26 cellular contexts compared by ENCODE assay signal in genomic region chr16:2799205-2799851, GRCh38. TPM values are rescaled to one million over a fixed set of nuclear protein-coding genes. Genes with fewer than 3 reads are reported as not detected.
A peak's percentile ranks its signal among the peaks of the same experiment; 100 is the strongest.
DNase-seq lines count a peak whose midpoint lies in the region; ATAC-seq, FAIRE-seq and TF ChIP-seq lines count a peak whose summit lies in the region.
"Had no signal": no experiment of that assay in that cellular context is flagged by ENCODE, and none has a peak within 500 bp of the region (broad histone marks: within the 10 kb centered on the region; RNA-seq: fewer than 3 reads in every experiment).

No MANE protein-coding gene starts in this region.

- H3K27ac ChIP-seq in A549, result no peak overlapping the region
- H3K27ac ChIP-seq in colonic mucosa, result peak overlapping the region; percentile 73
- no peak overlapping the region for H3K27ac ChIP-seq in osteoblast (ENCODE audit: low read depth, low read length)
- H3K27ac ChIP-seq: heart left ventricle, KMS-11, psoas muscle had no signal

- H3K36me3 ChIP-seq in colonic mucosa (no peaks in the 10 kb centered on the region), osteoblast (ENCODE audit: insufficient read depth, low read length) (no peaks in the 10 kb centered on the region)
- H3K36me3 ChIP-seq: heart left ventricle had no signal

- H3K27me3 ChIP-seq in colonic mucosa (no peaks in the 10 kb centered on the region), osteoblast (ENCODE audit: insufficient read depth, low read length) (peaks cover 17% of the 10 kb centered on the region)

- no peak overlapping the region for H3K4me2 ChIP-seq in A549
- H3K4me2 ChIP-seq in osteoblast (ENCODE audit: insufficient read depth, low read length), result no peak overlapping the region
- H3K4me2 ChIP-seq: KMS-11 had no signal

- H3K9me3 ChIP-seq in A549, result peaks cover 13% of the 10 kb centered on the region
- H3K9me3 ChIP-seq in colonic mucosa, result no peaks in the 10 kb centered on the region
- peaks cover 6% of the 10 kb centered on the region for H3K9me3 ChIP-seq in osteoblast (ENCODE audit: low read depth, low read length)

- DNase-seq in A549 (ENCODE audit: low read depth in 1 of 2, low spot score in 1 of 2) (no peak), colonic mucosa (no peak), osteoblast (ENCODE audit: insufficient read length, low spot score, missing footprints) (peak; percentile 57), NCI-H146 treated with DMSO at 0.1 percent for 48 hours (lab: John Stamatoyannopoulos, UW; ENCODE audit: unreplicated experiment) (no peak), A172 (ENCODE audit: low spot score) (no peak)
- DNase-seq: activated CD4-positive, alpha-beta memory T cell treated with anti-CD3 and anti-CD28 coated beads for 36 hours; activated naive CD4-positive, alpha-beta T cell treated with anti-CD3 and anti-CD28 coated beads for 36 hours; activated T-cell treated with anti-CD3 and anti-CD28 coated beads, Interleukin-2, amount 50 U/mL, for 1 hour; anterior cingulate cortex; CD4-positive, CD25-positive, alpha-beta regulatory T cell; effector memory CD4-positive, alpha-beta T cell; heart left ventricle; immature natural killer cell; NCI-H1092 treated with DMSO at 0.1 percent for 48 hours; NCI-H2081 treated with DMSO at 0.1 percent for 48 hours; NCI-H524 treated with DMSO at 0.1 percent for 48 hours; SIG-M5; stimulated activated CD8-positive, alpha-beta memory T cell treated with anti-CD3 and anti-CD28 coated beads, Interleukin-4, amount 100 ng/mL, for 48 hours; substantia nigra; T-helper 17 cell had no signal

- H3K79me2 ChIP-seq in osteoblast (ENCODE audit: insufficient read depth, low read length), result no peaks in the 10 kb centered on the region

- TF ChIP-seq EP300 in A549 (IDR thresholded peaks at IDR 0.05), result no peak

- no peak for TF ChIP-seq RAD21 in A549 (conservative IDR thresholded peaks at IDR 0.05 in 1 of 2, IDR thresholded peaks at IDR 0.05 in 1 of 2)

- no peak for TF ChIP-seq POLR2A in A549 (IDR thresholded peaks at IDR 0.05; ENCODE audit: low read length)

- 86% methylated on average over 19 of the region's 20 CpGs for WGBS in A549 (ENCODE audit: missing lambda C conversion rate)

- no peak overlapping the region for H2AFZ ChIP-seq in osteoblast (ENCODE audit: low read length)

- H3K4me1 ChIP-seq in A549 (peaks cover 22% of the 10 kb centered on the region), colonic mucosa (peaks cover 5% of the 10 kb centered on the region), osteoblast (ENCODE audit: insufficient read depth, low read length) (no peaks in the 10 kb centered on the region)
- H3K4me1 ChIP-seq: psoas muscle had no signal

- no peak for FAIRE-seq in A549 (lab: Jason Lieb, UNC)

- H3K4me3 ChIP-seq in A549 (no peak overlapping the region), colonic mucosa (no peak overlapping the region), osteoblast (ENCODE audit: insufficient read depth, low read length) (no peak overlapping the region)
- H3K4me3 ChIP-seq: heart left ventricle, psoas muscle had no signal

- peak; percentile 34 to 46; a peak in 3 of 6 replicates for ATAC-seq in A549
- ATAC-seq in HG03442 (IDR thresholded peaks at IDR 0.05; ENCODE audit: unreplicated experiment), result no peak
- ATAC-seq: heart left ventricle; natural killer cell treated with Interleukin-12 subunit alpha and Interleukin-12 subunit beta and Interleukin-15 and Interleukin-18, amount 100 ng/mL, for 72 hours; psoas muscle; T-helper 17 cell had no signal

- intact Hi-C loops in colonic mucosa (cut with DNase I), result no loop called here

- CTCF ChIA-PET in A549 (lab: Yijun Ruan, JAX), result interaction anchor here (1.0 to 2.7 kb wide), 6 partner anchors 9 to 77 kb away, joined by 3 to 13 read pairs (median 4); no protein-coding TSS in a partner anchor

- POLR2A ChIA-PET in A549 (lab: Yijun Ruan, JAX), result no interaction called here

- peak overlapping the region in 1 of 2 donors; percentile 77 for H3K9ac ChIP-seq in colonic mucosa (ENCODE audit: low read depth in 2 of 2, low read length in 2 of 2)
- H3K9ac ChIP-seq: KMS-11 had no signal

- TF ChIP-seq CTCF in A549 (IDR thresholded peaks at IDR 0.05), result no peak
- TF ChIP-seq CTCF in colonic mucosa (IDR thresholded peaks at IDR 0.05), result no peak
- TF ChIP-seq CTCF in osteoblast (IDR thresholded peaks at IDR 0.05; ENCODE audit: extremely low read depth, low read depth, low read length), result no peak

- no peaks in the 10 kb centered on the region for H4K20me1 ChIP-seq in osteoblast (ENCODE audit: insufficient read depth, low read length)

TF ChIP-seq in A549, 52 proteins besides CTCF, POLR2A, EP300 and RAD21 (continues in another document):
- TF ChIP-seq NFE2L2 (conservative IDR thresholded peaks at IDR 0.05; ENCODE audit: low read length) (no peak), POLR2AphosphoS2 (conservative IDR thresholded peaks at IDR 0.05; ENCODE audit: low read length) (no peak), RCOR1 (IDR thresholded peaks at IDR 0.05; ENCODE audit: low read depth, low read length) (no peak), GATA3 (IDR thresholded peaks at IDR 0.05; ENCODE audit: borderline replicate concordance) (no peak), BCL3 (IDR thresholded peaks at IDR 0.05) (no peak), HOXA7 (CRISPR knock-in tag; IDR thresholded peaks at IDR 0.05) (no peak), MAZ (IDR thresholded peaks at IDR 0.05; ENCODE audit: borderline replicate concordance, low read depth, low read length) (no peak), EHF (CRISPR knock-in tag; IDR thresholded peaks at IDR 0.05) (no peak), FOSL2 (IDR thresholded peaks at IDR 0.05) (no peak), FOSL2 (CRISPR knock-in tag; IDR thresholded peaks at IDR 0.05) (no peak)

RNA-seq across cellular contexts. Expression of gene PRSS41, which starts 1.1 kb away (rescaled TPM):
- not detected in 2 replicates for polyA plus RNA-seq in A549 (2011; rRNA removed)
- polyA plus RNA-seq in A549 (2012; cell fraction: cytosol; rRNA removed), result not detected in 2 replicates
- not detected in 2 replicates for polyA plus RNA-seq in A549 (2012; cell fraction: nucleus; rRNA removed)
- polyA plus RNA-seq in A549 (2017; fragmentation: RNase III; extraction: RNeasy Plus Mini Kit Qiagen cat#74134 plus additional on column Dnase treatment), result not detected in 3 replicates
- polyA minus RNA-seq in A549 (2011; rRNA and poly(A)+ RNA removed), result not detected in 2 replicates
- not detected for total RNA-seq in colonic mucosa
- not detected in 2 replicates for total RNA-seq in osteoblast
- total RNA-seq in A172 (2014; rRNA removed; shearing (Covaris generic)), result not detected in 2 replicates
- total RNA-seq: activated CD4-positive, alpha-beta memory T cell treated with anti-CD3 and anti-CD28 coated beads for 36 hours; activated naive CD4-positive, alpha-beta T cell treated with anti-CD3 and anti-CD28 coated beads for 36 hours; CD4-positive, CD25-positive, alpha-beta regulatory T cell; fibroblast of lung; heart left ventricle; lung microvascular endothelial cell; natural killer cell treated with Interleukin-12 subunit alpha and Interleukin-12 subunit beta and Interleukin-15 and Interleukin-18, amount 100 ng/mL, for 72 hours; psoas muscle; T-helper 17 cell had no signal
- polyA plus RNA-seq: CD4-positive, CD25-positive, alpha-beta regulatory T cell; fibroblast of lung; heart left ventricle; immature natural killer cell; psoas muscle had no signal

RNA-seq across cellular contexts. Expression of gene PRSS33, which starts 12.0 kb away (rescaled TPM):
- polyA plus RNA-seq in A549 (2011; rRNA removed), result not detected in 2 replicates
- 0.03 TPM in 1 of 2 replicates, not detected in the other for polyA plus RNA-seq in A549 (2012; cell fraction: cytosol; rRNA removed)
- polyA plus RNA-seq in A549 (2012; cell fraction: nucleus; rRNA removed), result not detected in 2 replicates
- polyA plus RNA-seq in A549 (2017; fragmentation: RNase III; extraction: RNeasy Plus Mini Kit Qiagen cat#74134 plus additional on column Dnase treatment), result 0.04 to 0.05 TPM in 2 of 3 replicates, not detected in the other
- polyA minus RNA-seq in A549 (2011; rRNA and poly(A)+ RNA removed), result not detected in 2 replicates
- not detected for total RNA-seq in colonic mucosa
- total RNA-seq in osteoblast, result not detected in 2 replicates
- total RNA-seq in A172 (2014; rRNA removed; shearing (Covaris generic)), result 0.17 and 0.36 TPM in 2 replicates
- total RNA-seq: activated CD4-positive, alpha-beta memory T cell treated with anti-CD3 and anti-CD28 coated beads for 36 hours; CD4-positive, CD25-positive, alpha-beta regulatory T cell; fibroblast of lung; heart left ventricle; lung microvascular endothelial cell; natural killer cell treated with Interleukin-12 subunit alpha and Interleukin-12 subunit beta and Interleukin-15 and Interleukin-18, amount 100 ng/mL, for 72 hours; psoas muscle; T-helper 17 cell had no signal
- polyA plus RNA-seq: CD4-positive, CD25-positive, alpha-beta regulatory T cell; fibroblast of lung; heart left ventricle; psoas muscle had no signal

RNA-seq across cellular contexts. Expression of gene PRSS21, which starts 17.7 kb away (rescaled TPM):
- polyA plus RNA-seq in A549 (2011; rRNA removed), result 0.16 and 0.23 TPM in 2 replicates
- 0.44 and 0.60 TPM in 2 replicates for polyA plus RNA-seq in A549 (2012; cell fraction: cytosol; rRNA removed)
- 1.3 and 2.2 TPM in 2 replicates for polyA plus RNA-seq in A549 (2012; cell fraction: nucleus; rRNA removed)
- polyA plus RNA-seq in A549 (2017; fragmentation: RNase III; extraction: RNeasy Plus Mini Kit Qiagen cat#74134 plus additional on column Dnase treatment), result 0.08 to 0.12 TPM in 2 of 3 replicates, not detected in the other
- not detected in 2 replicates for polyA minus RNA-seq in A549 (2011; rRNA and poly(A)+ RNA removed)
- total RNA-seq in colonic mucosa, result 1 to 10 TPM; 1.1 to 2.6 TPM
- total RNA-seq in osteoblast, result not detected in 2 replicates
- not detected in 2 replicates for total RNA-seq in A172 (2014; rRNA removed; shearing (Covaris generic))
- total RNA-seq: CD4-positive, CD25-positive, alpha-beta regulatory T cell; heart left ventricle; psoas muscle had no signal
- polyA plus RNA-seq: heart left ventricle had no signal

RNA-seq across cellular contexts. Expression of gene ELOB, which starts 22.2 kb away (rescaled TPM):
- 136 and 144 TPM in 2 replicates for polyA plus RNA-seq in A549 (2011; rRNA removed)
- polyA plus RNA-seq in A549 (2012; cell fraction: cytosol; rRNA removed), result 537 and 588 TPM in 2 replicates
- 410 and 487 TPM in 2 replicates for polyA plus RNA-seq in A549 (2012; cell fraction: nucleus; rRNA removed)
- polyA plus RNA-seq in A549 (2017; fragmentation: RNase III; extraction: RNeasy Plus Mini Kit Qiagen cat#74134 plus additional on column Dnase treatment), result 414 to 494 TPM (median 469 TPM) in 3 replicates
- polyA minus RNA-seq in A549 (2011; rRNA and poly(A)+ RNA removed), result 65.0 and 108 TPM in 2 replicates
- 100 to 1,000 TPM; 230 to 333 TPM for total RNA-seq in colonic mucosa
- 173 and 195 TPM in 2 replicates for total RNA-seq in osteoblast
- 397 and 571 TPM in 2 replicates for total RNA-seq in A172 (2014; rRNA removed; shearing (Covaris generic))

RNA-seq across cellular contexts. Expression of gene ZG16B, which starts 30.8 kb away (rescaled TPM):
- 0.85 and 0.86 TPM in 2 replicates for polyA plus RNA-seq in A549 (2011; rRNA removed)
- polyA plus RNA-seq in A549 (2012; cell fraction: cytosol; rRNA removed), result 0.48 and 0.51 TPM in 2 replicates
- polyA plus RNA-seq in A549 (2012; cell fraction: nucleus; rRNA removed), result 0.60 and 1.3 TPM in 2 replicates
- 0.40 to 0.59 TPM (median 0.54 TPM) in 3 replicates for polyA plus RNA-seq in A549 (2017; fragmentation: RNase III; extraction: RNeasy Plus Mini Kit Qiagen cat#74134 plus additional on column Dnase treatment)
- 0.54 and 0.58 TPM in 2 replicates for polyA minus RNA-seq in A549 (2011; rRNA and poly(A)+ RNA removed)
- 10 to 100 TPM; 34.1 to 62.1 TPM for total RNA-seq in colonic mucosa
- total RNA-seq in osteoblast, result 0.88 and 1.4 TPM in 2 replicates
- 1.3 and 1.8 TPM in 2 replicates for total RNA-seq in A172 (2014; rRNA removed; shearing (Covaris generic))
- total RNA-seq: CD4-positive, CD25-positive, alpha-beta regulatory T cell; fibroblast of lung; lung microvascular endothelial cell; psoas muscle; T-helper 17 cell had no signal
- polyA plus RNA-seq: fibroblast of lung, heart left ventricle had no signal
